ENCODE assay signal across 18 cellular contexts in genomic region chrX:130280901-130281300, GRCh38.
"Had no signal": no experiment of that assay in that cellular context is flagged by ENCODE, and none has a peak within 500 bp of the region (broad histone marks: within the 10 kb centered on the region; RNA-seq: fewer than 3 reads in every experiment).

No MANE protein-coding gene starts in this region.

- ATAC-seq: body of pancreas; naive thymus-derived CD8-positive, alpha-beta T cell; sciatic nerve had no signal

- H3K27ac ChIP-seq: body of pancreas, esophagus squamous epithelium, parathyroid adenoma, testis, upper lobe of left lung, WERI-Rb-1 had no signal

- H3K9me3 ChIP-seq: body of pancreas, esophagus squamous epithelium, testis, upper lobe of left lung had no signal

- H3K9ac ChIP-seq: parathyroid adenoma had no signal

- H3K36me3 Mint-ChIP-seq: activated naive CD8-positive, alpha-beta T cell treated with anti-CD3 and anti-CD28 coated beads, Interleukin-2, amount 10 ng/mL, durations not matched to agents 7 days and 5 days; memory B cell; naive thymus-derived CD8-positive, alpha-beta T cell had no signal

- H3K4me3 ChIP-seq: body of pancreas, esophagus squamous epithelium, smooth muscle cell, testis, upper lobe of left lung had no signal

- H3K27me3 ChIP-seq: body of pancreas, esophagus squamous epithelium, testis, upper lobe of left lung had no signal

- H3K4me3 Mint-ChIP-seq: activated naive CD8-positive, alpha-beta T cell treated with anti-CD3 and anti-CD28 coated beads, Interleukin-2, amount 10 ng/mL, durations not matched to agents 7 days and 5 days; memory B cell; naive thymus-derived CD8-positive, alpha-beta T cell had no signal

- H3K27ac Mint-ChIP-seq: activated naive CD8-positive, alpha-beta T cell treated with anti-CD3 and anti-CD28 coated beads, Interleukin-2, amount 10 ng/mL, durations not matched to agents 7 days and 5 days; memory B cell had no signal

- DNase-seq: activated CD4-positive, alpha-beta T cell treated with anti-CD3 and anti-CD28 coated beads, Interleukin-2, amount 50 U/mL, for 48 hours; activated naive CD4-positive, alpha-beta T cell treated with Interleukin-2 at 50 U/mL for 16 hours; activated naive CD8-positive, alpha-beta T cell treated with anti-CD3 and anti-CD28 coated beads, Interleukin-2, amount 10 ng/mL, durations not matched to agents 7 days and 5 days; body of pancreas; dermis blood vessel endothelial cell; effector memory CD4-positive, alpha-beta T cell; esophagus squamous epithelium; naive thymus-derived CD8-positive, alpha-beta T cell; stimulated activated CD4-positive, alpha-beta T cell treated with anti-CD3 and anti-CD28 coated beads, Interleukin-4, amount 100 ng/mL, for 1 hour; SW 1271; T-helper 2 cell; testis; upper lobe of left lung; WERI-Rb-1 had no signal

- H3K4me1 ChIP-seq: body of pancreas, parathyroid adenoma, testis, upper lobe of left lung had no signal

- H3K4me1 Mint-ChIP-seq: memory B cell; naive thymus-derived CD8-positive, alpha-beta T cell had no signal

- H3K9me3 Mint-ChIP-seq: activated naive CD8-positive, alpha-beta T cell treated with anti-CD3 and anti-CD28 coated beads, Interleukin-2, amount 10 ng/mL, durations not matched to agents 7 days and 5 days; memory B cell; naive thymus-derived CD8-positive, alpha-beta T cell had no signal

- H3K36me3 ChIP-seq: esophagus squamous epithelium, upper lobe of left lung, WERI-Rb-1 had no signal
